Comparison of ENCODE assay signal across 18 cellular contexts in genomic region chr1:92929461-92929860, GRCh38. TPM values are rescaled to one million over a fixed set of nuclear protein-coding genes. Genes with fewer than 3 reads are reported as not detected.
DNase-seq lines count a peak whose midpoint lies in the region; ATAC-seq, FAIRE-seq and TF ChIP-seq lines count a peak whose summit lies in the region.
"Had no signal": no experiment of that assay in that cellular context is flagged by ENCODE, and none has a peak within 500 bp of the region (broad histone marks: within the 10 kb centered on the region; RNA-seq: fewer than 3 reads in every experiment).

No MANE protein-coding gene starts in this region.

- no peak for DNase-seq in GM12891 (ENCODE audit: insufficient read length, low spot score)
- no peak for DNase-seq in NCI-H2227 (lab: John Stamatoyannopoulos, UW; ENCODE audit: unreplicated experiment)
- no peak for DNase-seq in stimulated activated CD4-positive, alpha-beta T cell treated with anti-CD3 and anti-CD28 coated beads, Interleukin-2, amount 100 ng/mL, for 48 hours
- no peak for DNase-seq in WERI-Rb-1
- DNase-seq: activated T-cell treated with anti-CD3 and anti-CD28 coated beads for 4 hours; amygdala; CD4-positive, alpha-beta T cell; KBM-7; lower lobe of right lung; NCI-H187; testis had no signal

- no peak overlapping the region for H3K4me3 ChIP-seq in WERI-Rb-1 (ENCODE audit: low read depth, low read length)
- H3K4me3 ChIP-seq: HAP-1, lower lobe of right lung, SJSA1, testis had no signal

- H3K4me3 Mint-ChIP-seq in activated T-helper 17 cell treated with anti-CD3 and anti-CD28 coated beads, Interleukin-2, amount 50 U/mL, for 72 hours, result no peak overlapping the region
- H3K4me3 Mint-ChIP-seq: CD4-positive, alpha-beta T cell had no signal

- H3K27me3 Mint-ChIP-seq in activated T-helper 17 cell treated with anti-CD3 and anti-CD28 coated beads, Interleukin-2, amount 50 U/mL, for 72 hours, result no peaks in the 10 kb centered on the region
- H3K27me3 Mint-ChIP-seq: CD4-positive, alpha-beta T cell had no signal

- no peak for TF ChIP-seq CTCF in WERI-Rb-1 (IDR thresholded peaks at IDR 0.05; ENCODE audit: low read depth, low read length)

- no peaks in the 10 kb centered on the region for H3K36me3 ChIP-seq in WERI-Rb-1
- H3K36me3 ChIP-seq: HAP-1, lower lobe of right lung, SJSA1 had no signal

- TF ChIP-seq POLR2A in GM12891 (IDR thresholded peaks at IDR 0.05; ENCODE audit: low read depth, low read length), result no peak

- ATAC-seq in GM18907 (IDR thresholded peaks at IDR 0.05; ENCODE audit: unreplicated experiment) (peak; percentile 42), HG02885 (IDR thresholded peaks at IDR 0.05; ENCODE audit: poor library complexity, unreplicated experiment) (peak; percentile 73), HG02938 (IDR thresholded peaks at IDR 0.05; ENCODE audit: unreplicated experiment) (no peak)
- ATAC-seq in activated T-helper 17 cell treated with anti-CD3 and anti-CD28 coated beads, Interleukin-2, amount 50 U/mL, for 72 hours (replicated peaks), result peak; percentile 69
- ATAC-seq: lower lobe of right lung had no signal

- no peaks in the 10 kb centered on the region for H3K27me3 ChIP-seq in WERI-Rb-1 (ENCODE audit: insufficient read depth, low read depth, severe bottlenecking)
- H3K27me3 ChIP-seq: SJSA1, testis had no signal

- peak overlapping the region; percentile 39 for H3K27ac Mint-ChIP-seq in activated T-helper 17 cell treated with anti-CD3 and anti-CD28 coated beads, Interleukin-2, amount 50 U/mL, for 72 hours
- H3K27ac Mint-ChIP-seq: CD4-positive, alpha-beta T cell had no signal

- no peaks in the 10 kb centered on the region for H3K9me3 Mint-ChIP-seq in activated T-helper 17 cell treated with anti-CD3 and anti-CD28 coated beads, Interleukin-2, amount 50 U/mL, for 72 hours
- H3K9me3 Mint-ChIP-seq: CD4-positive, alpha-beta T cell had no signal

- no peak overlapping the region for H3K27ac ChIP-seq in WERI-Rb-1
- H3K27ac ChIP-seq: lower lobe of right lung, SJSA1, testis had no signal

- no peaks in the 10 kb centered on the region for H3K9me3 ChIP-seq in WERI-Rb-1 (ENCODE audit: severe bottlenecking)
- H3K9me3 ChIP-seq: HAP-1, lower lobe of right lung, SJSA1, testis had no signal

- H3K4me1 Mint-ChIP-seq in activated T-helper 17 cell treated with anti-CD3 and anti-CD28 coated beads, Interleukin-2, amount 50 U/mL, for 72 hours, result peaks cover 29% of the 10 kb centered on the region

- peak; percentile 9 for FAIRE-seq in GM12891 (lab: Jason Lieb, UNC)
- FAIRE-seq: colon had no signal

- peaks cover 6% of the 10 kb centered on the region for H3K36me3 Mint-ChIP-seq in activated T-helper 17 cell treated with anti-CD3 and anti-CD28 coated beads, Interleukin-2, amount 50 U/mL, for 72 hours (ENCODE audit: low read depth)

TF ChIP-seq in GM12891, 5 proteins besides CTCF, POLR2A, EP300 and RAD21:
- peak; percentile 85 for TF ChIP-seq SPI1 (IDR thresholded peaks at IDR 0.05; ENCODE audit: low read depth, low read length)
- TF ChIP-seq PAX5 (IDR thresholded peaks at IDR 0.05; ENCODE audit: insufficient read depth, low read length, severe bottlenecking), result no peak
- no peak for TF ChIP-seq POU2F2 (IDR thresholded peaks at IDR 0.05; ENCODE audit: low read depth, low read length)
- no peak for TF ChIP-seq TAF1 (IDR thresholded peaks at IDR 0.05; ENCODE audit: low read depth, low read length)
- no peak for TF ChIP-seq POLR2AphosphoS5 (IDR thresholded peaks at IDR 0.05; ENCODE audit: low read depth, low read length)

RNA-seq across cellular contexts. Expression of gene DIPK1A, which starts 31.8 kb away (rescaled TPM):
- 1.7 TPM for polyA plus RNA-seq in GM12891 (2012; ENCODE audit: low read depth, missing spikeins)
- total RNA-seq in activated T-helper 17 cell treated with anti-CD3 and anti-CD28 coated beads, Interleukin-2, amount 50 U/mL, for 72 hours, result 1 to 10 TPM; 6.5 to 8.6 TPM
